ENCODE assay signal across 23 cellular contexts in the genomic region with DNA sequence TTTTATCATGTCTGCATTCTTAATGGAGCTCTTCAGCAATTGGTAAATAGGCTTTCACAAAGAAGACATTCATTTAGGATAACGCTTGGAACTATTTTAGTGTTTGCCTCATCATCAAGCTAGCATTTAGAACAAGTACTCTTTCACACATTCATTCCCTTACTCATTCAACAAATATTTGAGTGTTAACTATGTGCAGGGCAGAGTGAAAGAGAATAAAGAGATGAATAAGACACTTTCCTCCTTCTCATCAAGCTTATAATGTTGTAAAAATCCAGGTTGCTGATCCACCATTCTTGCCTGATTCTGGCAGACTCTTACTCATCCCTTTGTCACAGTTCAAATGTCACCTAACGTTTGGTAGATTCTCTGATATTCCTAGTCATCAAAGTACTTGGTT.
DNase-seq lines count a peak whose midpoint lies in the region; ATAC-seq and TF ChIP-seq lines count a peak whose summit lies in the region.
"Had no signal": no experiment of that assay in that cellular context is flagged by ENCODE, and none has a peak within 500 bp of the region (broad histone marks: within the 10 kb centered on the region; RNA-seq: fewer than 3 reads in every experiment).

No MANE protein-coding gene starts in this region.

- no peaks in the 10 kb centered on the region for H3K27me3 Mint-ChIP-seq in T-helper 17 cell
- no peaks in the 10 kb centered on the region for H3K27me3 Mint-ChIP-seq in activated naive CD8-positive, alpha-beta T cell treated with anti-CD3 and anti-CD28 coated beads for 36 hours
- H3K27me3 Mint-ChIP-seq: dendritic cell treated with granulocyte-macrophage colony-stimulating factor and Interleukin-4, amounts not matched to agents 40 ng/mL and 50 ng/mL, for 4 days had no signal

- H3K4me3 ChIP-seq in AG10803 (ENCODE audit: low read length) = no peak overlapping the region
- H3K4me3 ChIP-seq in choroid plexus epithelial cell (ENCODE audit: low read depth, low read length) = no peak overlapping the region
- no peak overlapping the region for H3K4me3 ChIP-seq in left lung
- H3K4me3 ChIP-seq: ascending aorta, GM12878, MG63, neural progenitor cell, stomach, upper lobe of right lung had no signal

- intact Hi-C loops in left lung (cut with DNase I) = no loop called here

- DNase-seq in AG10803 (ENCODE audit: low read depth) = peak; percentile 73
- DNase-seq in NCI-H2029 treated with DMSO at 0.1 percent for 48 hours (lab: John Stamatoyannopoulos, UW) = peak; percentile 18
- DNase-seq in choroid plexus epithelial cell (ENCODE audit: low read depth) = peak; percentile 12
- peak; percentile 14 for DNase-seq in medulla oblongata (ENCODE audit: extremely low spot score)
- DNase-seq in T-helper 17 cell = no peak
- DNase-seq in activated naive CD8-positive, alpha-beta T cell treated with anti-CD3 and anti-CD28 coated beads for 36 hours = no peak
- no peak for DNase-seq in left lung
- DNase-seq: ACHN; activated CD4-positive, alpha-beta T cell treated with anti-CD3 and anti-CD28 coated beads, Interleukin-2, amount 50 U/mL, for 1 hour; CD8-positive, alpha-beta T cell; head of caudate nucleus; immature natural killer cell; MG63; NCI-H2107; NCI-H774; retina; stomach; upper lobe of right lung had no signal

- H3K9me3 Mint-ChIP-seq in activated naive CD8-positive, alpha-beta T cell treated with anti-CD3 and anti-CD28 coated beads for 36 hours = no peaks in the 10 kb centered on the region
- H3K9me3 Mint-ChIP-seq: CD8-positive, alpha-beta T cell had no signal

- no peak overlapping the region for H3K27ac Mint-ChIP-seq in T-helper 17 cell
- no peak overlapping the region for H3K27ac Mint-ChIP-seq in activated naive CD8-positive, alpha-beta T cell treated with anti-CD3 and anti-CD28 coated beads for 36 hours
- H3K27ac Mint-ChIP-seq: CD8-positive, alpha-beta T cell; dendritic cell treated with granulocyte-macrophage colony-stimulating factor and Interleukin-4, amounts not matched to agents 40 ng/mL and 50 ng/mL, for 4 days; immature natural killer cell; neural progenitor cell had no signal

- H3K27ac ChIP-seq in left lung = no peak overlapping the region
- H3K27ac ChIP-seq: ascending aorta, neural progenitor cell, stomach, upper lobe of right lung had no signal

- no peak overlapping the region for H3K4me3 Mint-ChIP-seq in T-helper 17 cell
- H3K4me3 Mint-ChIP-seq in activated naive CD8-positive, alpha-beta T cell treated with anti-CD3 and anti-CD28 coated beads for 36 hours = no peak overlapping the region
- H3K4me3 Mint-ChIP-seq: CD8-positive, alpha-beta T cell; dendritic cell treated with granulocyte-macrophage colony-stimulating factor and Interleukin-4, amounts not matched to agents 40 ng/mL and 50 ng/mL, for 4 days; immature natural killer cell; neural progenitor cell had no signal

- H3K36me3 Mint-ChIP-seq in T-helper 17 cell (ENCODE audit: low read depth) = no peaks in the 10 kb centered on the region
- no peaks in the 10 kb centered on the region for H3K36me3 Mint-ChIP-seq in activated naive CD8-positive, alpha-beta T cell treated with anti-CD3 and anti-CD28 coated beads for 36 hours
- H3K36me3 Mint-ChIP-seq: CD8-positive, alpha-beta T cell; immature natural killer cell; neural progenitor cell had no signal

- H3K27me3 ChIP-seq in left lung = no peaks in the 10 kb centered on the region
- H3K27me3 ChIP-seq: ascending aorta, MG63, neural progenitor cell, stomach, upper lobe of right lung had no signal

- H3K9me3 ChIP-seq in T-helper 17 cell (ENCODE audit: control insufficient read depth, low read length, poor library complexity, severe bottlenecking) = no peaks in the 10 kb centered on the region
- no peaks in the 10 kb centered on the region for H3K9me3 ChIP-seq in left lung
- H3K9me3 ChIP-seq: ascending aorta, MG63, stomach, upper lobe of right lung had no signal

- TF ChIP-seq CTCF in AG10803 (conservative IDR thresholded peaks at IDR 0.05; ENCODE audit: low read length) = no peak
- TF ChIP-seq CTCF in choroid plexus epithelial cell (conservative IDR thresholded peaks at IDR 0.05; ENCODE audit: low read depth, low read length) = no peak
- TF ChIP-seq CTCF in left lung (IDR thresholded peaks at IDR 0.05) = no peak

- no peaks in the 10 kb centered on the region for H3K4me1 Mint-ChIP-seq in T-helper 17 cell
- no peaks in the 10 kb centered on the region for H3K4me1 Mint-ChIP-seq in activated naive CD8-positive, alpha-beta T cell treated with anti-CD3 and anti-CD28 coated beads for 36 hours
- H3K4me1 Mint-ChIP-seq: immature natural killer cell, neural progenitor cell had no signal

- no peaks in the 10 kb centered on the region for H3K4me1 ChIP-seq in left lung
- H3K4me1 ChIP-seq: ascending aorta, neural progenitor cell, stomach, upper lobe of right lung had no signal

- no peak for ATAC-seq in T-helper 17 cell
- no peak for ATAC-seq in GM21529 (IDR thresholded peaks at IDR 0.05; ENCODE audit: unreplicated experiment)
- ATAC-seq in left lung = no peak
- ATAC-seq: CD8-positive, alpha-beta T cell; GM12878; upper lobe of right lung had no signal

- no peaks in the 10 kb centered on the region for H3K36me3 ChIP-seq in left lung
- H3K36me3 ChIP-seq: ascending aorta, MG63, neural progenitor cell, stomach, upper lobe of right lung had no signal

Comparison
In these comparisons a context has a peak if more than half of its experiments do, and no peak if none do; other contexts are left out.
1. DNase-seq: peak in AG10803 (single experiment), NCI-H2029 treated with DMSO at 0.1 percent for 48 hours (single experiment), choroid plexus epithelial cell (single experiment) and medulla oblongata (single experiment); none in T-helper 17 cell (0 of 3), activated naive CD8-positive, alpha-beta T cell treated with anti-CD3 and anti-CD28 coated beads for 36 hours (single experiment) and left lung (0 of 2).